6 cellular contexts compared by ENCODE assay signal in the genomic region with DNA sequence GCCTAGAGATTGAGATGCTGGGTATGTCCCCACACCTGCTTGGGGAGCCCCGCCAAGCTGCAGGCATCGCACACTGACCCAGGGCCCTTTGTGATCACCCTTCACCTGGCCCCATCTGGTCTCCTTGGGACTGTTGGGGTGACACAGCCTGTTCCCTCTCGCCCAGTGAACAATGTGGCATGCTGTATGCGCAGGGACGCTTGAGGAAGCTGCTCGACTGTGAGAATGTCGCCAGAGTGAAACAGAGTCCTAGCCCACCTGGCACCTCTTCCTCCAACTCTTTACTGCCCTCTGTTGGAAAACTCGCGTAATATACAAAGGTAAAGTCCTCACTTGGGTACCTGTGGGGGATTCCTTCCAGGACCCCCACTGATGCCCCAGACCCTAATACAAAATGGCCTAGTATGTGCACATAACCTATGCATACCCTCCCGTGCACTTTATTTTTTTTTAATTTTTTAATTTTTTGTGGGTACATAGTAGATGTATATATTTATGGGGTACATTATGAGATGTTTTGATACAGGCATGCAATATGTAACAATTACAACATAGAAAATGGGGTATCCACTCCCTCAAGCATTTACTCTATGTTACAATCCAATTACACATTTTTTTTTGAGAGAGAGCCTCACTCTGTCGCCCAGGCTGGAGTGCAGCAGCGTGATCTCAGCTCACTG.
DNase-seq lines count a peak whose midpoint lies in the region; TF ChIP-seq lines count a peak whose summit lies in the region.

No MANE protein-coding gene starts in this region.

- TF ChIP-seq CTCF in GM12874 (IDR thresholded peaks at IDR 0.05; ENCODE audit: insufficient read depth, low read depth, low read length) (peak; percentile 62), fibroblast of mammary gland (conservative IDR thresholded peaks at IDR 0.05; ENCODE audit: control insufficient read depth, insufficient read depth, low read depth, low read length) (peak; percentile 50)

- DNase-seq in NCI-H345 (lab: John Stamatoyannopoulos, UW) (peak; percentile 37), fibroblast of mammary gland (ENCODE audit: low read depth) (no peak), EL (no peak)
- no peak for DNase-seq in effector CD4-positive, alpha-beta T cell
- DNase-seq in activated CD4-positive, alpha-beta T cell treated with anti-CD3 and anti-CD28 coated beads, Interleukin-2, amount 50 U/mL, for 1 hour: no peak

- H3K4me3 ChIP-seq in fibroblast of mammary gland (ENCODE audit: control insufficient read depth, low read depth, low read length): no peak overlapping the region
